Comparison of ENCODE assay signal across 6 cellular contexts in genomic region chr11:19966927-19967326, GRCh38.
"Had no signal": no experiment of that assay in that cellular context is flagged by ENCODE, and none has a peak within 500 bp of the region (broad histone marks: within the 10 kb centered on the region; RNA-seq: fewer than 3 reads in every experiment).

No MANE protein-coding gene starts in this region.

- ATAC-seq: GM23338 had no signal

- FAIRE-seq: H1, H54, HTR-8/SVneo had no signal

- DNase-seq: H9, HCEC 1CT had no signal

- H3K4me3 ChIP-seq: GM23338 had no signal

- H2AFZ ChIP-seq: GM23338 had no signal

- H3K4me2 ChIP-seq: GM23338 had no signal
